3 cellular contexts compared by ENCODE assay signal in genomic region chr9:95645579-95645978, GRCh38.
A peak's percentile ranks its signal among the peaks of the same experiment; 100 is the strongest.
TF ChIP-seq lines count a peak whose summit lies in the region.

No MANE protein-coding gene starts in this region.

TF ChIP-seq in HepG2, 621 proteins besides CTCF, POLR2A, EP300 and RAD21:
- no peak for TF ChIP-seq IRX3 (CRISPR knock-in tag; IDR thresholded peaks at IDR 0.05; ENCODE audit: borderline replicate concordance, low read depth)
- TF ChIP-seq MAFK (conservative IDR thresholded peaks at IDR 0.05 in 1 of 2, IDR thresholded peaks at IDR 0.05 in 1 of 2; ENCODE audit: low read length in 2 of 2): peak; percentile 94 to 98
- TF ChIP-seq MAFF (IDR thresholded peaks at IDR 0.05; ENCODE audit: low read depth, low read length): peak; percentile 96

TF ChIP-seq in IMR-90, 13 proteins besides CTCF, POLR2A, EP300 and RAD21:
- TF ChIP-seq, protein P1, sequence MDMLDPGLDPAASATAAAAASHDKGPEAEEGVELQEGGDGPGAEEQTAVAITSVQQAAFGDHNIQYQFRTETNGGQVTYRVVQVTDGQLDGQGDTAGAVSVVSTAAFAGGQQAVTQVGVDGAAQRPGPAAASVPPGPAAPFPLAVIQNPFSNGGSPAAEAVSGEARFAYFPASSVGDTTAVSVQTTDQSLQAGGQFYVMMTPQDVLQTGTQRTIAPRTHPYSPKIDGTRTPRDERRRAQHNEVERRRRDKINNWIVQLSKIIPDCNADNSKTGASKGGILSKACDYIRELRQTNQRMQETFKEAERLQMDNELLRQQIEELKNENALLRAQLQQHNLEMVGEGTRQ (IDR thresholded peaks at IDR 0.05; ENCODE audit: low read depth, low read length): no peak
- peak; percentile 94 for TF ChIP-seq MAFK (IDR thresholded peaks at IDR 0.05; ENCODE audit: low read depth, low read length)
- no peak for TF ChIP-seq CEBPB (IDR thresholded peaks at IDR 0.05; ENCODE audit: low read depth, low read length)

TF ChIP-seq in K562, 482 proteins besides CTCF, POLR2A, EP300 and RAD21:
- no peak for TF ChIP-seq ZNF407 (IDR thresholded peaks at IDR 0.05; ENCODE audit: low read depth)
- no peak for TF ChIP-seq ZNF764 (CRISPR knock-in tag; IDR thresholded peaks at IDR 0.05; ENCODE audit: low read depth)
- TF ChIP-seq ZNF707 (CRISPR knock-in tag; conservative IDR thresholded peaks at IDR 0.05): no peak
- TF ChIP-seq ZNF668 (CRISPR knock-in tag; IDR thresholded peaks at IDR 0.05): no peak
- TF ChIP-seq MAFG (tag; conservative IDR thresholded peaks at IDR 0.05): peak; percentile 86
- peak; percentile 90 for TF ChIP-seq MAFK (IDR thresholded peaks at IDR 0.05; ENCODE audit: low read length)
- TF ChIP-seq GATAD2B (IDR thresholded peaks at IDR 0.05; ENCODE audit: borderline replicate concordance): no peak
- TF ChIP-seq SNIP1 (IDR thresholded peaks at IDR 0.05; ENCODE audit: low read depth): no peak
- no peak for TF ChIP-seq ZNF184 (CRISPR knock-in tag; IDR thresholded peaks at IDR 0.05)
- no peak for TF ChIP-seq ZBTB7A (IDR thresholded peaks at IDR 0.05; ENCODE audit: borderline replicate concordance, control insufficient read depth, low read depth, low read length)
- no peak for TF ChIP-seq RAD51 (IDR thresholded peaks at IDR 0.05; ENCODE audit: borderline replicate concordance, low read depth)
- peak; percentile 84 for TF ChIP-seq C11orf30 (IDR thresholded peaks at IDR 0.05; ENCODE audit: low read depth)
- peak; percentile 88 for TF ChIP-seq MAFF (IDR thresholded peaks at IDR 0.05; ENCODE audit: low read length)
- no peak for TF ChIP-seq NFE2 (IDR thresholded peaks at IDR 0.05; ENCODE audit: low read depth)
- no peak for TF ChIP-seq ZNF41 (CRISPR knock-in tag; conservative IDR thresholded peaks at IDR 0.05)
- TF ChIP-seq ASH1L (IDR thresholded peaks at IDR 0.05; ENCODE audit: borderline replicate concordance, low read depth, partially characterized antibody): no peak
- TF ChIP-seq PRMT5 (CRISPR knock-in tag; IDR thresholded peaks at IDR 0.05): no peak
- no peak for TF ChIP-seq CEBPG (CRISPR knock-in tag; IDR thresholded peaks at IDR 0.05)
- no peak for TF ChIP-seq CEBPG (tag; conservative IDR thresholded peaks at IDR 0.05 in 1 of 2, IDR thresholded peaks at IDR 0.05 in 1 of 2)
- TF ChIP-seq POLR3G (IDR thresholded peaks at IDR 0.05; ENCODE audit: extremely low read depth, insufficient read length, insufficient replicate concordance): no peak
- TF ChIP-seq, protein P2, sequence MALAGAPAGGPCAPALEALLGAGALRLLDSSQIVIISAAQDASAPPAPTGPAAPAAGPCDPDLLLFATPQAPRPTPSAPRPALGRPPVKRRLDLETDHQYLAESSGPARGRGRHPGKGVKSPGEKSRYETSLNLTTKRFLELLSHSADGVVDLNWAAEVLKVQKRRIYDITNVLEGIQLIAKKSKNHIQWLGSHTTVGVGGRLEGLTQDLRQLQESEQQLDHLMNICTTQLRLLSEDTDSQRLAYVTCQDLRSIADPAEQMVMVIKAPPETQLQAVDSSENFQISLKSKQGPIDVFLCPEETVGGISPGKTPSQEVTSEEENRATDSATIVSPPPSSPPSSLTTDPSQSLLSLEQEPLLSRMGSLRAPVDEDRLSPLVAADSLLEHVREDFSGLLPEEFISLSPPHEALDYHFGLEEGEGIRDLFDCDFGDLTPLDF (CRISPR knock-in tag; IDR thresholded peaks at IDR 0.05): no peak
- TF ChIP-seq ZNF316 (IDR thresholded peaks at IDR 0.05): peak; percentile 89
- TF ChIP-seq ZNF551 (CRISPR knock-in tag; IDR thresholded peaks at IDR 0.05): no peak
- no peak for TF ChIP-seq CREBBP (IDR thresholded peaks at IDR 0.05; ENCODE audit: low read depth, low read length)
- TF ChIP-seq, protein P3, sequence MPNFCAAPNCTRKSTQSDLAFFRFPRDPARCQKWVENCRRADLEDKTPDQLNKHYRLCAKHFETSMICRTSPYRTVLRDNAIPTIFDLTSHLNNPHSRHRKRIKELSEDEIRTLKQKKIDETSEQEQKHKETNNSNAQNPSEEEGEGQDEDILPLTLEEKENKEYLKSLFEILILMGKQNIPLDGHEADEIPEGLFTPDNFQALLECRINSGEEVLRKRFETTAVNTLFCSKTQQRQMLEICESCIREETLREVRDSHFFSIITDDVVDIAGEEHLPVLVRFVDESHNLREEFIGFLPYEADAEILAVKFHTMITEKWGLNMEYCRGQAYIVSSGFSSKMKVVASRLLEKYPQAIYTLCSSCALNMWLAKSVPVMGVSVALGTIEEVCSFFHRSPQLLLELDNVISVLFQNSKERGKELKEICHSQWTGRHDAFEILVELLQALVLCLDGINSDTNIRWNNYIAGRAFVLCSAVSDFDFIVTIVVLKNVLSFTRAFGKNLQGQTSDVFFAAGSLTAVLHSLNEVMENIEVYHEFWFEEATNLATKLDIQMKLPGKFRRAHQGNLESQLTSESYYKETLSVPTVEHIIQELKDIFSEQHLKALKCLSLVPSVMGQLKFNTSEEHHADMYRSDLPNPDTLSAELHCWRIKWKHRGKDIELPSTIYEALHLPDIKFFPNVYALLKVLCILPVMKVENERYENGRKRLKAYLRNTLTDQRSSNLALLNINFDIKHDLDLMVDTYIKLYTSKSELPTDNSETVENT (CRISPR knock-in tag; IDR thresholded peaks at IDR 0.05): no peak
- TF ChIP-seq TAF15 (IDR thresholded peaks at IDR 0.05; ENCODE audit: low read depth, low read length): no peak
